Comparison of ENCODE assay signal across 8 cellular contexts in genomic region chr18:47929681-47930085, GRCh38. TPM values are rescaled to one million over a fixed set of nuclear protein-coding genes. Genes with fewer than 3 reads are reported as not detected.
DNase-seq lines count a peak whose midpoint lies in the region; ATAC-seq and TF ChIP-seq lines count a peak whose summit lies in the region.

No MANE protein-coding gene starts in this region.

- no peaks in the 10 kb centered on the region for H3K9me2 ChIP-seq in hepatocyte (replicated peaks; ENCODE audit: insufficient read depth)

- peak overlapping the region; percentile 94 for H3K27ac Mint-ChIP-seq in CD4-positive, alpha-beta T cell
- H3K27ac Mint-ChIP-seq in activated naive CD4-positive, alpha-beta T cell treated with anti-CD3 and anti-CD28 coated beads, Interleukin-2, amount 50 U/mL, for 72 hours = peak overlapping the region; percentile 92

- peaks cover 50% of the 10 kb centered on the region for H4K20me1 ChIP-seq in hepatocyte (ENCODE audit: insufficient read depth, poor library complexity, severe bottlenecking)

- H3K9me3 ChIP-seq in CD4-positive, alpha-beta T cell (ENCODE audit: control insufficient read depth, low read length) = no peaks in the 10 kb centered on the region
- no peaks in the 10 kb centered on the region for H3K9me3 ChIP-seq in HAP-1
- no peaks in the 10 kb centered on the region for H3K9me3 ChIP-seq in hepatocyte (ENCODE audit: low read depth)
- no peaks in the 10 kb centered on the region for H3K9me3 ChIP-seq in skeletal muscle satellite cell (replicated peaks; ENCODE audit: low read length)

- no peak for ATAC-seq in CD4-positive, alpha-beta T cell (ENCODE audit: poor library complexity)
- ATAC-seq in activated naive CD4-positive, alpha-beta T cell treated with anti-CD3 and anti-CD28 coated beads, Interleukin-2, amount 50 U/mL, for 72 hours = no peak

- H3K4me1 ChIP-seq in HAP-1 (peaks cover 40% of the 10 kb centered on the region), hepatocyte (ENCODE audit: insufficient read depth) (peaks cover 25% of the 10 kb centered on the region), skeletal muscle satellite cell (ENCODE audit: control insufficient read depth, insufficient read depth, low read length) (peaks cover 17% of the 10 kb centered on the region)

- H3K9me3 Mint-ChIP-seq in CD4-positive, alpha-beta T cell = no peaks in the 10 kb centered on the region
- H3K9me3 Mint-ChIP-seq in activated naive CD4-positive, alpha-beta T cell treated with anti-CD3 and anti-CD28 coated beads, Interleukin-2, amount 50 U/mL, for 72 hours = no peaks in the 10 kb centered on the region

- peaks cover 13% of the 10 kb centered on the region for H3K36me3 Mint-ChIP-seq in CD4-positive, alpha-beta T cell (ENCODE audit: low read depth)
- peaks cover 13 to 21% of the 10 kb centered on the region in 2 donors for H3K36me3 Mint-ChIP-seq in activated naive CD4-positive, alpha-beta T cell treated with anti-CD3 and anti-CD28 coated beads, Interleukin-2, amount 50 U/mL, for 72 hours

- H3K4me2 ChIP-seq in hepatocyte (peak overlapping the region; percentile 76), skeletal muscle satellite cell (ENCODE audit: low read length) (peak overlapping the region; percentile 83)

- POLR2A ChIA-PET in CD4-positive, alpha-beta T cell (lab: Charles Lee) = interaction anchor here (0.6 to 2.3 kb wide), 13 partner anchors 8 to 108 kb away, joined by 3 to 63 read pairs (median 8); no protein-coding TSS in a partner anchor

- peak overlapping the region; percentile 96 for H3K4me3 Mint-ChIP-seq in CD4-positive, alpha-beta T cell

- TF ChIP-seq CTCF in CD4-positive, alpha-beta T cell (IDR thresholded peaks at IDR 0.05) = no peak
- no peak for TF ChIP-seq CTCF in hepatocyte (IDR thresholded peaks at IDR 0.05; ENCODE audit: poor library complexity)

- H3K4me3 ChIP-seq in HAP-1 = peak overlapping the region; percentile 80
- peak overlapping the region; percentile 63 for H3K4me3 ChIP-seq in hepatocyte
- peak overlapping the region; percentile 80 for H3K4me3 ChIP-seq in skeletal muscle satellite cell (ENCODE audit: low read length)

- H3K36me3 ChIP-seq in HAP-1 (replicated peaks) (no peaks in the 10 kb centered on the region), hepatocyte (replicated peaks; ENCODE audit: insufficient read depth, low read depth) (no peaks in the 10 kb centered on the region), skeletal muscle satellite cell (ENCODE audit: insufficient read depth, low read length) (no peaks in the 10 kb centered on the region)

- no peak for DNase-seq in CD4-positive, alpha-beta T cell
- DNase-seq in HAP-1 (ENCODE audit: low spot score in 2 of 2) (no peak), hepatocyte (ENCODE audit: low spot score) (peak; percentile 64), NCI-H2227 (lab: John Stamatoyannopoulos, UW; ENCODE audit: unreplicated experiment) (no peak), HuH-7.5 (ENCODE audit: low spot score) (no peak)
- DNase-seq in activated naive CD4-positive, alpha-beta T cell treated with anti-CD3 and anti-CD28 coated beads, Interleukin-2, amount 50 U/mL, for 72 hours (ENCODE audit: low spot score in 2 of 2) = no peak
- no peak for DNase-seq in activated CD4-positive, alpha-beta T cell treated with anti-CD3 and anti-CD28 coated beads, Interleukin-2, amount 50 U/mL, for 4 hours

- H3K27ac ChIP-seq in CD4-positive, alpha-beta T cell (ENCODE audit: low read depth, low read length) = peak overlapping the region; percentile 77
- peak overlapping the region; percentile 99 for H3K27ac ChIP-seq in hepatocyte

- intact Hi-C loops in CD4-positive, alpha-beta T cell (cut with DNase I, micrococcal nuclease) = loop anchor here (2.0 to 10.0 kb wide), 7 partner anchors 27 to 1555 kb away; partner anchors contain the start of genes C18orf32 (in 1 of the 2) and HDHD2 (in 1 of the 2)

- H2AFZ ChIP-seq in hepatocyte = peak overlapping the region; percentile 66

- CTCF ChIA-PET in CD4-positive, alpha-beta T cell (lab: Charles Lee) = no interaction called here

- no peaks in the 10 kb centered on the region for H3K27me3 Mint-ChIP-seq in CD4-positive, alpha-beta T cell

- peak overlapping the region; percentile 86 for H3K9ac ChIP-seq in skeletal muscle satellite cell (ENCODE audit: low read depth, low read length)

- in situ Hi-C loops in HAP-1 (cut with MboI; ENCODE audit: low sequenced_read_pairs) = no loop called here

- H3K27me3 ChIP-seq in CD4-positive, alpha-beta T cell (ENCODE audit: control insufficient read depth, insufficient read depth, low read length) = no peaks in the 10 kb centered on the region
- H3K27me3 ChIP-seq in HAP-1 (ENCODE audit: low read depth) = no peaks in the 10 kb centered on the region
- no peaks in the 10 kb centered on the region for H3K27me3 ChIP-seq in hepatocyte
- H3K27me3 ChIP-seq in skeletal muscle satellite cell (ENCODE audit: control insufficient read depth, insufficient read depth, low read length) = peaks cover 12% of the 10 kb centered on the region

- peaks cover 59% of the 10 kb centered on the region for H3K4me1 Mint-ChIP-seq in CD4-positive, alpha-beta T cell (ENCODE audit: low read depth)

- WGBS in hepatocyte (ENCODE audit: low lambda C conversion rate, missing lambda C conversion rate) = 4% methylated on average over 9 of the region's 10 CpGs

- peaks cover 50% of the 10 kb centered on the region for H3K79me2 ChIP-seq in hepatocyte

RNA-seq across cellular contexts. Expression of gene SMAD2, which starts 0.8 kb away (rescaled TPM):
- total RNA-seq in CD4-positive, alpha-beta T cell = 10 to 100 TPM; 80.4 to 83.0 TPM
- 100 to 1,000 TPM; 108 to 146 TPM for total RNA-seq in activated naive CD4-positive, alpha-beta T cell treated with anti-CD3 and anti-CD28 coated beads, Interleukin-2, amount 50 U/mL, for 72 hours
- 93.3 and 108 TPM in 2 replicates for total RNA-seq in hepatocyte
- 46.0 and 58.5 TPM in 2 replicates for polyA plus RNA-seq in hepatocyte
- 23.2 and 24.1 TPM in 2 replicates for total RNA-seq in skeletal muscle satellite cell (2012; rRNA removed)
